Comparison of ENCODE assay signal across 29 cellular contexts in the genomic region with DNA sequence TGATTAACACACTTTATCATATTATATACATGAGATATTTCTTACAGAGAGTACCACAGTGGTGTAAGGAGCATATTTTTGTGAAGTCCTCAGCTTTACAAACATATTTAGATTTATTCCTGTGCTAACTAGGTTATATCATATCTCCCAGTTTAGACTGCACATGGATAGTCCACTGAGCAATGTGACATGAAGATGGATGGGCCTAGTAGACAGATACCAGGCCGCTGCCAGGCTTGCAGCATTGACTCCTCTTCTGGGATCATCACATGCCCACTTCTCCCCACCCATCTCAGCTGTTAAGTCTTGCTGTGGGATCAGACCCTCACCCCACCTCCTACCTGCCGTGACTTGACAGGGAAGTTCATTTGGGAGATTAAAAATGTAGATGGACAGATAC.
"Had no signal": no experiment of that assay in that cellular context is flagged by ENCODE, and none has a peak within 500 bp of the region (broad histone marks: within the 10 kb centered on the region; RNA-seq: fewer than 3 reads in every experiment).

No MANE protein-coding gene starts in this region.

- H3K27me3 ChIP-seq: ascending aorta, body of pancreas, brain microvascular endothelial cell, breast epithelium had no signal

- H3K4me3 ChIP-seq: ascending aorta, body of pancreas, breast epithelium had no signal

- H3K36me3 ChIP-seq: ascending aorta, brain microvascular endothelial cell, breast epithelium had no signal

- H3K9me3 ChIP-seq: ascending aorta, body of pancreas, breast epithelium had no signal

- DNase-seq: activated B cell treated with CpG ODN at 0.5 μM for 24 hours; activated CD4-positive, alpha-beta memory T cell treated with anti-CD3 and anti-CD28 coated beads, Interleukin-2, amount 10 ng/mL, durations not matched to agents 7 days and 5 days; activated CD4-positive, alpha-beta T cell treated with anti-CD3 and anti-CD28 coated beads for 4 hours; activated CD4-positive, alpha-beta T cell treated with anti-CD3 and anti-CD28 coated beads, Interleukin-2, amount 10 ng/mL, durations not matched to agents 7 days and 5 days; activated CD4-positive, alpha-beta T cell treated with anti-CD3 and anti-CD28 coated beads, Interleukin-2, amount 50 U/mL, for 48 hours; activated CD4-positive, CD25-positive, alpha-beta regulatory T cell treated with anti-CD3 and anti-CD28 coated beads, Interleukin-2, amount 50 U/mL, for 72 hours; activated CD8-positive, alpha-beta memory T cell treated with anti-CD3 and anti-CD28 coated beads for 24 hours; activated CD8-positive, alpha-beta memory T cell treated with anti-CD3 and anti-CD28 coated beads, Interleukin-2, amount 10 ng/mL, durations not matched to agents 7 days and 5 days; activated CD8-positive, alpha-beta memory T cell treated with anti-CD3 and anti-CD28 coated beads, Interleukin-2, amount 50 U/mL, for 48 hours; activated CD8-positive, alpha-beta T cell treated with anti-CD3 and anti-CD28 coated beads, Interleukin-2, amount 10 ng/mL, durations not matched to agents 7 days and 5 days; activated effector memory CD4-positive, alpha-beta T cell treated with Interleukin-2 at 50 U/mL for 16 hours; activated gamma-delta T cell; activated naive CD4-positive, alpha-beta T cell treated with anti-CD3 and anti-CD28 coated beads, Interleukin-2, amount 10 ng/mL, durations not matched to agents 7 days and 5 days; activated naive CD4-positive, alpha-beta T cell treated with Interleukin-2 at 50 U/mL for 16 hours; activated naive CD8-positive, alpha-beta T cell treated with anti-CD3 and anti-CD28 coated beads, Interleukin-2, amount 10 ng/mL, durations not matched to agents 7 days and 5 days; activated naive CD8-positive, alpha-beta T cell treated with anti-CD3 and anti-CD28 coated beads, Interleukin-2, amount 50 U/mL, for 24 hours; activated T-cell treated with anti-CD3 and anti-CD28 coated beads, Interleukin-2, amount 50 U/mL, for 24 hours; activated T-cell treated with anti-CD3 and anti-CD28 coated beads, Interleukin-2, amount 50 U/mL, for 48 hours; amygdala; anterior cingulate cortex; body of pancreas; brain microvascular endothelial cell; central memory CD4-positive, alpha-beta T cell; T-helper 1 cell; T-helper 2 cell; T-helper 9 cell had no signal

- H3K27ac ChIP-seq: ascending aorta, body of pancreas, breast epithelium, VCaP had no signal

- H3K4me1 ChIP-seq: ascending aorta, breast epithelium had no signal

- ATAC-seq: activated CD8-positive, alpha-beta T cell treated with anti-CD3 and anti-CD28 coated beads, Interleukin-2, amount 10 ng/mL, durations not matched to agents 7 days and 5 days; activated naive CD8-positive, alpha-beta T cell treated with anti-CD3 and anti-CD28 coated beads, Interleukin-2, amount 50 U/mL, for 24 hours; body of pancreas had no signal
